In the genomic region with DNA sequence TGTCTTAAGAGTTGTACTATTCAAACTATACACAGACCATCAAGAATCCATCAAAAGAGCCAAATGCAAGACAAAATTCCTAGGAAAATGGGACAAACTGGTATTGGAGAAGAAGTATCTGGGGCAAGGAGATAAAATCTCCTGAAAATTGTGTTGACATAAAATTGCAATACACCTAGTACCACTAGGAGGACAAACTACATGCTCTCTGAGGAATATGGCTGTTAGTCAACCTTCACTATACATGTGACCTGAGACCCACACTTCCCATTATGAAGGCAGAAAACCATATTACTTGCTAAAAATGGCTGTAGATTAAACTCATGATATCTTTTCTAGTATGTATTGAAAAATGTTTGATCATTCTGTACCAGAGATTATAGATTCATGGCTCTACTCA, we compare ENCODE assay signal across 10 cellular contexts. TPM values are rescaled to one million over a fixed set of nuclear protein-coding genes. Genes with fewer than 3 reads are reported as not detected.
A peak's percentile ranks its signal among the peaks of the same experiment; 100 is the strongest.
DNase-seq lines count a peak whose midpoint lies in the region; ATAC-seq and TF ChIP-seq lines count a peak whose summit lies in the region.
"Had no signal": no experiment of that assay in that cellular context is flagged by ENCODE, and none has a peak within 500 bp of the region (broad histone marks: within the 10 kb centered on the region; RNA-seq: fewer than 3 reads in every experiment).

No MANE protein-coding gene starts in this region.

- H3K27me3 ChIP-seq in Caco-2 (replicated peaks; ENCODE audit: control insufficient read depth, insufficient read depth, low read length) = no peaks in the 10 kb centered on the region

- H3K27me3 Mint-ChIP-seq in Caco-2 (ENCODE audit: insufficient read depth, unreplicated experiment) = no peaks in the 10 kb centered on the region
- H3K27me3 Mint-ChIP-seq: dendritic cell treated with granulocyte-macrophage colony-stimulating factor and Interleukin-4, amounts not matched to agents 40 ng/mL and 50 ng/mL, for 4 days had no signal

- no peaks in the 10 kb centered on the region for H3K4me1 ChIP-seq in Caco-2

- DNase-seq in Caco-2 (no peak), HFF-Myc (ENCODE audit: extremely low read depth, low read depth) (no peak), SW480 (ENCODE audit: low spot score) (peak; percentile 36), left colon (no peak), Ammon's horn (ENCODE audit: low spot score) (no peak), NCI-H1694 treated with DMSO at 0.1 percent for 48 hours (lab: John Stamatoyannopoulos, UW) (no peak)
- no peak for DNase-seq in central memory CD4-positive, alpha-beta T cell
- DNase-seq: activated CD4-positive, alpha-beta T cell treated with anti-CD3 and anti-CD28 coated beads, Interleukin-2, amount 50 U/mL, for 48 hours had no signal

- no peaks in the 10 kb centered on the region for H3K36me3 Mint-ChIP-seq in Caco-2 (ENCODE audit: insufficient read depth, unreplicated experiment)

- no peaks in the 10 kb centered on the region for H3K9me3 Mint-ChIP-seq in Caco-2 (ENCODE audit: unreplicated experiment)

- BruUV-seq in Caco-2 (replicated peaks; lab: Mats Ljungman, UMichigan) = no TSS peak

- peak; percentile 42 for ATAC-seq in left colon
- ATAC-seq in GM19328 (IDR thresholded peaks at IDR 0.05; ENCODE audit: unreplicated experiment) = no peak

- TF ChIP-seq CTCF in Caco-2 (IDR thresholded peaks at IDR 0.05; ENCODE audit: insufficient read depth in 1 of 2, low read depth in 1 of 2, low read length in 1 of 2, severe bottlenecking in 1 of 2, unreplicated experiment in 1 of 2) (peak; percentile 39 to 43), HFF-Myc (IDR thresholded peaks at IDR 0.05; ENCODE audit: low read depth, low read length, missing control alignments) (peak; percentile 16)

- H3K4me3 Mint-ChIP-seq in Caco-2 (ENCODE audit: unreplicated experiment) = no peak overlapping the region
- H3K4me3 Mint-ChIP-seq: dendritic cell treated with granulocyte-macrophage colony-stimulating factor and Interleukin-4, amounts not matched to agents 40 ng/mL and 50 ng/mL, for 4 days had no signal

- H3K36me3 ChIP-seq in Caco-2 (ENCODE audit: control insufficient read depth, insufficient read depth, low read length) = no peaks in the 10 kb centered on the region

- no peak overlapping the region for H3K27ac Mint-ChIP-seq in Caco-2 (ENCODE audit: unreplicated experiment)
- H3K27ac Mint-ChIP-seq: dendritic cell treated with granulocyte-macrophage colony-stimulating factor and Interleukin-4, amounts not matched to agents 40 ng/mL and 50 ng/mL, for 4 days had no signal

- H3K4me3 ChIP-seq in Caco-2 (ENCODE audit: low read depth, low read length) = no peak overlapping the region
- H3K4me3 ChIP-seq in HFF-Myc (replicated peaks; ENCODE audit: low read depth, low read length) = no peak overlapping the region

- no peaks in the 10 kb centered on the region for H3K9me3 ChIP-seq in Caco-2

- CTCF ChIA-PET in Caco-2 (lab: Charles Lee) = no interaction called here

- intact Hi-C loops in Caco-2 (cut with micrococcal nuclease; ENCODE audit: unreplicated experiment) = no loop called here
- intact Hi-C loops in left colon (cut with DNase I, micrococcal nuclease) = loop anchor here in 1 of 2 donors (5.0 kb wide), 1 partner anchor 43 kb away; no protein-coding TSS in a partner anchor

- POLR2A ChIA-PET in Caco-2 (lab: Charles Lee) = no interaction called here

- H3K4me1 Mint-ChIP-seq in Caco-2 (ENCODE audit: low read depth, unreplicated experiment) = no peaks in the 10 kb centered on the region

RNA-seq across cellular contexts. Expression of gene IRF2BP2, which starts 30.0 kb away (rescaled TPM):
- total RNA-seq in Caco-2 (2022) = 129 and 135 TPM in 2 replicates
- total RNA-seq in left colon = 100 to 1,000 TPM; 176 TPM
